ENCODE assay signal across 12 cellular contexts in genomic region chr1:12662556-12662955, GRCh38. TPM values are rescaled to one million over a fixed set of nuclear protein-coding genes. Genes with fewer than 3 reads are reported as not detected.
"Had no signal": no experiment of that assay in that cellular context is flagged by ENCODE, and none has a peak within 500 bp of the region (broad histone marks: within the 10 kb centered on the region; RNA-seq: fewer than 3 reads in every experiment).

No MANE protein-coding gene starts in this region.

- H3K27ac ChIP-seq: GM23248 had no signal

- H3K4me3 ChIP-seq: GM23248, GM23338, HAP-1 had no signal

- H3K4me2 ChIP-seq: GM23338 had no signal

- FAIRE-seq: H1, H54 had no signal

- H3K36me3 ChIP-seq: HAP-1 had no signal

- H3K4me1 ChIP-seq: HAP-1 had no signal

- DNase-seq: GM23248, GOT3, H7, H9, HCEC 1CT, HFFc6 had no signal

- H3K9me3 ChIP-seq: HAP-1 had no signal

- H2AFZ ChIP-seq: GM23248, GM23338 had no signal

- ATAC-seq: GM23338, HCT116 had no signal

- H3K9ac ChIP-seq: GM23248 had no signal

RNA-seq across cellular contexts. Expression of gene AADACL4, which starts 18.7 kb away (rescaled TPM):
- total RNA-seq: GM23248, GM23338, H1, H4, H7, H9, HFFc6 had no signal
- polyA plus RNA-seq: GM23248, GM23338 had no signal

RNA-seq across cellular contexts. Expression of gene AADACL3, which starts 53.4 kb away (rescaled TPM):
- total RNA-seq: GM23248, H4, HFFc6 had no signal
- polyA plus RNA-seq: GM23248 had no signal
